In genomic region chr7:44259547-44260457, GRCh38 we compare ENCODE assay signal across 9 cellular contexts. TPM values are rescaled to one million over a fixed set of nuclear protein-coding genes. Genes with fewer than 3 reads are reported as not detected.
DNase-seq lines count a peak whose midpoint lies in the region; ATAC-seq and TF ChIP-seq lines count a peak whose summit lies in the region.
"Had no signal": no experiment of that assay in that cellular context is flagged by ENCODE, and none has a peak within 500 bp of the region (broad histone marks: within the 10 kb centered on the region; RNA-seq: fewer than 3 reads in every experiment).

No MANE protein-coding gene starts in this region.

- H3K4me1 ChIP-seq in BLaER1 treated with 17β-estradiol and CSF1 and Interleukin-3, amounts not matched to agents 10 nM and 100 nM = peaks cover 48 to 94% (median 77%) of the 10 kb centered on the region in 10 experiments
- H3K4me1 ChIP-seq in SJSA1 (replicated peaks) (peaks cover 29% of the 10 kb centered on the region), esophagus muscularis mucosa (peaks cover 40 to 82% (median 46%) of the 10 kb centered on the region in 4 donors)

- H3K4me1 Mint-ChIP-seq in nephron progenitor cell = peaks cover 64% of the 10 kb centered on the region

- H3K36me3 Mint-ChIP-seq in nephron progenitor cell (ENCODE audit: low read depth) = no peaks in the 10 kb centered on the region

- DNase-seq in SJSA1 (ENCODE audit: low read depth in 1 of 2, low spot score in 2 of 2) = peak in 1 of 2 experiments; percentile 19
- peak; percentile 93 for DNase-seq in esophagus muscularis mucosa (ENCODE audit: extremely low spot score)
- DNase-seq in nephron progenitor cell = no peak
- no peak for DNase-seq in NCI-H526 (lab: John Stamatoyannopoulos, UW)
- no peak for DNase-seq in NCI-H82 treated with DMSO at 0.1 percent for 48 hours (lab: John Stamatoyannopoulos, UW; ENCODE audit: unreplicated experiment)
- no peak for DNase-seq in GM13977 (ENCODE audit: low spot score)
- DNase-seq: erythroblast had no signal

- no peaks in the 10 kb centered on the region for H3K36me3 ChIP-seq in BLaER1 treated with 17β-estradiol and CSF1 and Interleukin-3, amounts not matched to agents 10 nM and 100 nM
- no peaks in the 10 kb centered on the region for H3K36me3 ChIP-seq in SJSA1
- no peaks in the 10 kb centered on the region for H3K36me3 ChIP-seq in esophagus muscularis mucosa

- 53% methylated on average over 18 of the region's 18 CpGs for WGBS in esophagus muscularis mucosa

- TF ChIP-seq EP300 in esophagus muscularis mucosa (IDR thresholded peaks at IDR 0.05) = no peak

- TF ChIP-seq CTCF in esophagus muscularis mucosa (IDR thresholded peaks at IDR 0.05) (no peak), nephron progenitor cell (IDR thresholded peaks at IDR 0.05) (no peak), GM13977 (IDR thresholded peaks at IDR 0.05; ENCODE audit: extremely low read depth, insufficient read depth, missing control alignments) (no peak)

- H3K9ac ChIP-seq in BLaER1 treated with 17β-estradiol and CSF1 and Interleukin-3, amounts not matched to agents 10 nM and 100 nM = peak overlapping the region in 6 of 11 experiments; percentile 11 to 61 (median 38); a peak in 6 of 22 replicates

- no peak overlapping the region for H3K4me3 Mint-ChIP-seq in nephron progenitor cell

- ATAC-seq in GM18511 (IDR thresholded peaks at IDR 0.05; ENCODE audit: unreplicated experiment) = no peak

- peaks cover under 1% of the 10 kb centered on the region for H3K9me3 Mint-ChIP-seq in nephron progenitor cell

- peak overlapping the region; percentile 90 for H3K27ac Mint-ChIP-seq in nephron progenitor cell

- no peak overlapping the region for H3K4me3 ChIP-seq in BLaER1 treated with 17β-estradiol and CSF1 and Interleukin-3, amounts not matched to agents 10 nM and 100 nM
- H3K4me3 ChIP-seq in SJSA1 (no peak overlapping the region), esophagus muscularis mucosa (no peak overlapping the region)

- intact Hi-C loops in esophagus muscularis mucosa (cut with DNase I) = loop anchor here (5.0 kb wide), 1 partner anchor 232 kb away; the partner anchor contains the start of gene NUDCD3

- no peaks in the 10 kb centered on the region for H3K27me3 ChIP-seq in BLaER1 treated with 17β-estradiol and CSF1 and Interleukin-3, amounts not matched to agents 10 nM and 100 nM
- peaks cover 3% of the 10 kb centered on the region for H3K27me3 ChIP-seq in SJSA1 (replicated peaks)
- H3K27me3 ChIP-seq in esophagus muscularis mucosa = peaks cover 0 to 4% (median 0%) of the 10 kb centered on the region in 4 donors

- TF ChIP-seq POLR2A in esophagus muscularis mucosa (IDR thresholded peaks at IDR 0.05; ENCODE audit: low read depth) = no peak

- peaks cover 0 to 14% (median 0%) of the 10 kb centered on the region in 11 experiments; a peak in 3 of 22 replicates for H4K20me1 ChIP-seq in BLaER1 treated with 17β-estradiol and CSF1 and Interleukin-3, amounts not matched to agents 10 nM and 100 nM

- H3K27ac ChIP-seq in BLaER1 treated with 17β-estradiol and CSF1 and Interleukin-3, amounts not matched to agents 10 nM and 100 nM = peak overlapping the region in 4 of 11 experiments; percentile 18 to 79 (median 60); a peak in 7 of 22 replicates
- H3K27ac ChIP-seq in SJSA1 (peak overlapping the region; percentile 10; the same call in 1 of the 2 replicates), esophagus muscularis mucosa (replicated peaks in 1 of 4) (peak overlapping the region; percentile 70 to 83 (median 74))

- H3K9me3 ChIP-seq in BLaER1 treated with 17β-estradiol and CSF1 and Interleukin-3, amounts not matched to agents 10 nM and 100 nM (replicated peaks in 1 of 11) = no peaks in the 10 kb centered on the region
- no peaks in the 10 kb centered on the region for H3K9me3 ChIP-seq in SJSA1 (replicated peaks)
- no peaks in the 10 kb centered on the region for H3K9me3 ChIP-seq in esophagus muscularis mucosa

- H3K4me2 ChIP-seq in BLaER1 treated with 17β-estradiol and CSF1 and Interleukin-3, amounts not matched to agents 10 nM and 100 nM = peak overlapping the region; percentile 78 to 92 (median 82); a peak in 21 of 22 replicates

- peaks cover 17% of the 10 kb centered on the region for H3K27me3 Mint-ChIP-seq in nephron progenitor cell (ENCODE audit: low read depth, poor library complexity)

- in situ Hi-C loops in GM13977 (cut with MboI; ENCODE audit: low pct_unique_long_range_greater_than_20kb, low sequenced_read_pairs, unreplicated experiment) = no loop called here

RNA-seq across cellular contexts. Expression of gene YKT6, which starts 59.0 kb away (rescaled TPM):
- total RNA-seq in SJSA1 (2014; rRNA removed; shearing (Covaris generic)) = 51.3 and 111 TPM in 2 replicates
- 10 to 100 TPM; 49.8 to 79.5 (median 64.4) TPM for total RNA-seq in esophagus muscularis mucosa
